In genomic region chr22:37880668-37881440, GRCh38 we compare ENCODE assay signal across 14 cellular contexts.
DNase-seq lines count a peak whose midpoint lies in the region; ATAC-seq and TF ChIP-seq lines count a peak whose summit lies in the region.
"Had no signal": no experiment of that assay in that cellular context is flagged by ENCODE, and none has a peak within 500 bp of the region (broad histone marks: within the 10 kb centered on the region; RNA-seq: fewer than 3 reads in every experiment).

No MANE protein-coding gene starts in this region.

- H3K9me3 ChIP-seq in WERI-Rb-1 (ENCODE audit: severe bottlenecking): no peaks in the 10 kb centered on the region
- H3K9me3 ChIP-seq: prostate gland, SJSA1 had no signal

- peak; percentile 65 for DNase-seq in EH (ENCODE audit: low read depth)
- DNase-seq in amygdala (lab: John Stamatoyannopoulos, UW): peak in 38 of 56 donors; percentile 8 to 88 (median 46)
- DNase-seq in fibroblast of mammary gland (ENCODE audit: low read depth): peak; percentile 80
- DNase-seq in nucleus accumbens (lab: John Stamatoyannopoulos, UW): peak in 37 of 56 donors; percentile 9 to 80 (median 36)
- no peak for DNase-seq in HUDEP-2 (lab: John Stamatoyannopoulos, UW; ENCODE audit: unreplicated experiment in 76 of 76)
- DNase-seq in WERI-Rb-1: no peak
- DNase-seq: AML-193; DMS53; effector CD8-positive, alpha-beta T cell had no signal

- TF ChIP-seq CTCF in fibroblast of mammary gland (conservative IDR thresholded peaks at IDR 0.05; ENCODE audit: control insufficient read depth, insufficient read depth, low read depth, low read length): no peak
- TF ChIP-seq CTCF in WERI-Rb-1 (IDR thresholded peaks at IDR 0.05; ENCODE audit: low read depth, low read length): no peak

- no peak overlapping the region for H3K27ac ChIP-seq in WERI-Rb-1
- H3K27ac ChIP-seq: HL-60, prostate gland, SJSA1 had no signal

- no peak overlapping the region for H3K4me3 ChIP-seq in fibroblast of mammary gland (ENCODE audit: control insufficient read depth, low read depth, low read length)
- no peak overlapping the region for H3K4me3 ChIP-seq in WERI-Rb-1 (ENCODE audit: low read depth, low read length)
- H3K4me3 ChIP-seq: prostate gland, SJSA1 had no signal

- H3K27me3 ChIP-seq in WERI-Rb-1 (ENCODE audit: insufficient read depth, low read depth, severe bottlenecking): no peaks in the 10 kb centered on the region
- H3K27me3 ChIP-seq: SJSA1 had no signal

- ATAC-seq in HG02588 (IDR thresholded peaks at IDR 0.05; ENCODE audit: unreplicated experiment) (no peak), GM19455 (IDR thresholded peaks at IDR 0.05; ENCODE audit: unreplicated experiment) (no peak)

- H3K36me3 ChIP-seq in WERI-Rb-1: peaks cover 81% of the 10 kb centered on the region

Comparison
In these comparisons a context has a peak if more than half of its experiments do, and no peak if none do; other contexts are left out.
1. DNase-seq: peak in EH (single experiment), amygdala (38 of 56), fibroblast of mammary gland (single experiment) and nucleus accumbens (37 of 56); none in HUDEP-2 (0 of 76) and WERI-Rb-1 (single experiment).